8 cellular contexts compared by ENCODE assay signal in genomic region chr17:39231587-39232551, GRCh38. TPM values are rescaled to one million over a fixed set of nuclear protein-coding genes. Genes with fewer than 3 reads are reported as not detected.
DNase-seq lines count a peak whose midpoint lies in the region; ATAC-seq and TF ChIP-seq lines count a peak whose summit lies in the region.

No MANE protein-coding gene starts in this region.

- no peaks in the 10 kb centered on the region for H3K9me3 Mint-ChIP-seq in dendritic cell treated with granulocyte-macrophage colony-stimulating factor and Interleukin-4, amounts not matched to agents 40 ng/mL and 50 ng/mL, for 4 days
- H3K9me3 Mint-ChIP-seq in stimulated activated naive CD8-positive, alpha-beta T cell treated with anti-CD3 and anti-CD28 coated beads, Interleukin-15, amount 100 ng/mL, for 72 hours, result no peaks in the 10 kb centered on the region

- TF ChIP-seq CTCF in DND-41 (IDR thresholded peaks at IDR 0.05; ENCODE audit: borderline replicate concordance, extremely low read depth, low read length, poor library complexity, severe bottlenecking) (peak; percentile 91), MM.1S (IDR thresholded peaks at IDR 0.05; ENCODE audit: low read length) (peak; percentile 86)

- H3K18ac ChIP-seq in mesenchymal stem cell (ENCODE audit: low read depth in 1 of 2, low read length in 2 of 2), result peak overlapping the region in 1 of 2 experiments; percentile 50

- ATAC-seq in DND-41 (ENCODE audit: insufficient read depth, low read depth) (peak; percentile 88), GM18909 (IDR thresholded peaks at IDR 0.05; ENCODE audit: poor library complexity, unreplicated experiment) (no peak), HG02623 (IDR thresholded peaks at IDR 0.05; ENCODE audit: unreplicated experiment) (no peak)
- peak; percentile 82 for ATAC-seq in stimulated activated naive CD8-positive, alpha-beta T cell treated with anti-CD3 and anti-CD28 coated beads, Interleukin-15, amount 100 ng/mL, for 72 hours

- no peak overlapping the region for H4K8ac ChIP-seq in mesenchymal stem cell (ENCODE audit: low read length)

- no peak overlapping the region for H4K91ac ChIP-seq in mesenchymal stem cell (ENCODE audit: low read length)

- H3K27ac ChIP-seq in DND-41 (ENCODE audit: low read length), result no peak overlapping the region
- no peak overlapping the region for H3K27ac ChIP-seq in MM.1S (ENCODE audit: low read length)
- no peak overlapping the region for H3K27ac ChIP-seq in mesenchymal stem cell (ENCODE audit: low read length, poor library complexity, severe bottlenecking)

- H3K4ac ChIP-seq in mesenchymal stem cell (ENCODE audit: low read depth in 1 of 2, low read length in 2 of 2), result no peak overlapping the region

- H3K36me3 Mint-ChIP-seq in dendritic cell treated with granulocyte-macrophage colony-stimulating factor and Interleukin-4, amounts not matched to agents 40 ng/mL and 50 ng/mL, for 4 days (ENCODE audit: low read depth), result no peaks in the 10 kb centered on the region

- H2AK5ac ChIP-seq in mesenchymal stem cell (ENCODE audit: low read length, severe bottlenecking), result no peak overlapping the region

- H3K36me3 ChIP-seq in DND-41 (ENCODE audit: insufficient read depth, low read length), result no peaks in the 10 kb centered on the region
- no peaks in the 10 kb centered on the region for H3K36me3 ChIP-seq in MM.1S (replicated peaks; ENCODE audit: insufficient read depth, low read length)
- H3K36me3 ChIP-seq in mesenchymal stem cell (ENCODE audit: control insufficient read depth in 1 of 2, insufficient read depth in 2 of 2, low read depth in 1 of 2, low read length in 2 of 2), result no peaks in the 10 kb centered on the region

- no peaks in the 10 kb centered on the region for H3K27me3 ChIP-seq in DND-41 (ENCODE audit: insufficient read depth, low read length, poor library complexity)
- H3K27me3 ChIP-seq in MM.1S (replicated peaks; ENCODE audit: insufficient read depth, low read length), result peaks cover 5% of the 10 kb centered on the region; the same call in 1 of the 2 replicates
- peaks cover 28 to 46% of the 10 kb centered on the region in 2 experiments for H3K27me3 ChIP-seq in mesenchymal stem cell (ENCODE audit: control insufficient read depth in 1 of 2, insufficient read depth in 1 of 2, low read length in 2 of 2)

- H2BK12ac ChIP-seq in mesenchymal stem cell (ENCODE audit: low read length in 2 of 2), result peak overlapping the region in 1 of 2 experiments; percentile 57

- 29% methylated on average over 20 of the region's 22 CpGs for WGBS in mesenchymal stem cell

- peaks cover 18% of the 10 kb centered on the region for H3K4me1 Mint-ChIP-seq in dendritic cell treated with granulocyte-macrophage colony-stimulating factor and Interleukin-4, amounts not matched to agents 40 ng/mL and 50 ng/mL, for 4 days (ENCODE audit: low read depth)
- peaks cover 35% of the 10 kb centered on the region for H3K4me1 Mint-ChIP-seq in stimulated activated naive CD8-positive, alpha-beta T cell treated with anti-CD3 and anti-CD28 coated beads, Interleukin-15, amount 100 ng/mL, for 72 hours

- H3K9ac ChIP-seq in DND-41 (ENCODE audit: low read depth, low read length) (no peak overlapping the region), MM.1S (ENCODE audit: low read length) (no peak overlapping the region; the same call in 1 of the 2 replicates), mesenchymal stem cell (ENCODE audit: low read length) (peak overlapping the region; percentile 51)

- no peak overlapping the region for H3K14ac ChIP-seq in mesenchymal stem cell (ENCODE audit: low read length in 2 of 2)

- no peaks in the 10 kb centered on the region for H3K79me2 ChIP-seq in DND-41 (ENCODE audit: insufficient read depth, low read length)
- no peaks in the 10 kb centered on the region for H3K79me2 ChIP-seq in MM.1S (ENCODE audit: low read length)

- H2BK120ac ChIP-seq in mesenchymal stem cell (ENCODE audit: low read depth, low read length), result no peak overlapping the region

- H3K27ac Mint-ChIP-seq in dendritic cell treated with granulocyte-macrophage colony-stimulating factor and Interleukin-4, amounts not matched to agents 40 ng/mL and 50 ng/mL, for 4 days, result peak overlapping the region; percentile 15
- peak overlapping the region in 1 of 2 donors; percentile 77 for H3K27ac Mint-ChIP-seq in stimulated activated naive CD8-positive, alpha-beta T cell treated with anti-CD3 and anti-CD28 coated beads, Interleukin-15, amount 100 ng/mL, for 72 hours

- H4K20me1 ChIP-seq in DND-41 (ENCODE audit: insufficient read depth, low read length) (peaks cover 9% of the 10 kb centered on the region; the same call in 1 of the 2 replicates), MM.1S (ENCODE audit: insufficient read depth, low read length) (no peaks in the 10 kb centered on the region)

- peaks cover 53% of the 10 kb centered on the region for H3K27me3 Mint-ChIP-seq in dendritic cell treated with granulocyte-macrophage colony-stimulating factor and Interleukin-4, amounts not matched to agents 40 ng/mL and 50 ng/mL, for 4 days
- peaks cover 29% of the 10 kb centered on the region for H3K27me3 Mint-ChIP-seq in stimulated activated naive CD8-positive, alpha-beta T cell treated with anti-CD3 and anti-CD28 coated beads, Interleukin-15, amount 100 ng/mL, for 72 hours

- intact Hi-C loops in dendritic cell treated with granulocyte-macrophage colony-stimulating factor and Interleukin-4, amounts not matched to agents 40 ng/mL and 50 ng/mL, for 4 days (cut with micrococcal nuclease), result loop anchor here (10.0 kb wide), 1 partner anchor 157 kb away; no protein-coding TSS in a partner anchor

- H3K23ac ChIP-seq in mesenchymal stem cell (ENCODE audit: low read length in 2 of 2), result no peak overlapping the region

- no peaks in the 10 kb centered on the region for H3F3A ChIP-seq in MM.1S (ENCODE audit: insufficient read depth, low read length)

- no peaks in the 10 kb centered on the region for H3K79me1 ChIP-seq in mesenchymal stem cell (replicated peaks; ENCODE audit: low read length, poor library complexity, severe bottlenecking)

- H3K4me2 ChIP-seq in DND-41 (ENCODE audit: insufficient read depth, low read length) (peak overlapping the region; percentile 34; the same call in 1 of the 2 replicates), MM.1S (ENCODE audit: low read depth, low read length) (peak overlapping the region; percentile 87; the same call in 1 of the 2 replicates), mesenchymal stem cell (ENCODE audit: low read length, poor library complexity, severe bottlenecking) (no peak overlapping the region)

- H3K4me1 ChIP-seq in DND-41 (ENCODE audit: insufficient read depth, low read length) (peaks cover 16% of the 10 kb centered on the region), MM.1S (ENCODE audit: low read length) (0 out of 2 replicates have a peak, but pooled peaks cover 3% of the 10 kb centered on the region), mesenchymal stem cell (ENCODE audit: control insufficient read depth, insufficient read depth, low read depth, low read length) (peaks cover 17% of the 10 kb centered on the region)

- H3K4me3 Mint-ChIP-seq in dendritic cell treated with granulocyte-macrophage colony-stimulating factor and Interleukin-4, amounts not matched to agents 40 ng/mL and 50 ng/mL, for 4 days, result no peak overlapping the region
- peak overlapping the region; percentile 39 to 50 for H3K4me3 Mint-ChIP-seq in stimulated activated naive CD8-positive, alpha-beta T cell treated with anti-CD3 and anti-CD28 coated beads, Interleukin-15, amount 100 ng/mL, for 72 hours

- H2AFZ ChIP-seq in DND-41 (ENCODE audit: low read depth, low read length), result no peak overlapping the region
- H2AFZ ChIP-seq in MM.1S (ENCODE audit: low read length), result peak overlapping the region; percentile 31; the same call in 1 of the 2 replicates
- no peak overlapping the region for H2AFZ ChIP-seq in mesenchymal stem cell (ENCODE audit: low read depth, low read length)

- H2BK5ac ChIP-seq in mesenchymal stem cell (ENCODE audit: low read depth, low read length, poor library complexity, severe bottlenecking), result no peak overlapping the region

- no peak overlapping the region for H2BK15ac ChIP-seq in mesenchymal stem cell (ENCODE audit: low read depth, poor library complexity, severe bottlenecking)

- DNase-seq in DND-41, result peak; percentile 85
- peak; percentile 46 for DNase-seq in MM.1S
- peak; percentile 51 for DNase-seq in activated CD4-positive, CD25-positive, alpha-beta regulatory T cell treated with anti-CD3 and anti-CD28 coated beads, Interleukin-2, amount 50 U/mL, for 72 hours
- peak; percentile 37 for DNase-seq in mesenchymal stem cell
- DNase-seq in stimulated activated naive CD8-positive, alpha-beta T cell treated with anti-CD3 and anti-CD28 coated beads, Interleukin-15, amount 100 ng/mL, for 72 hours, result peak; percentile 60

- H3K9me3 ChIP-seq in DND-41 (ENCODE audit: insufficient read depth, low read length, severe bottlenecking) (no peaks in the 10 kb centered on the region), MM.1S (replicated peaks; ENCODE audit: insufficient read depth, low read length) (no peaks in the 10 kb centered on the region), mesenchymal stem cell (ENCODE audit: control insufficient read depth, low read length) (no peaks in the 10 kb centered on the region)

- no peaks in the 10 kb centered on the region for H3K9me2 ChIP-seq in MM.1S (replicated peaks; ENCODE audit: insufficient read depth, low read length)

- H3K4me3 ChIP-seq in DND-41 (ENCODE audit: low read depth in 1 of 2, low read length in 2 of 2), result no peak overlapping the region
- H3K4me3 ChIP-seq in MM.1S (ENCODE audit: low read length), result peak overlapping the region; percentile 46; the same call in 1 of the 2 replicates
- peak overlapping the region in 1 of 2 experiments; percentile 46 for H3K4me3 ChIP-seq in mesenchymal stem cell (ENCODE audit: insufficient read depth in 1 of 2, low read depth in 1 of 2, low read length in 2 of 2)

RNA-seq across cellular contexts. Expression of gene STAC2, which starts 6.1 kb away (rescaled TPM):
- polyA plus RNA-seq in mesenchymal stem cell (2013, experiment 1 of 2), result 0.01 TPM
- polyA plus RNA-seq in mesenchymal stem cell (2013, experiment 2 of 2), result 0.01 TPM

RNA-seq across cellular contexts. Expression of gene RPL19, which starts 31.8 kb away (rescaled TPM):
- 2,372 TPM for polyA plus RNA-seq in mesenchymal stem cell (2013, experiment 1 of 2)
- 2,320 TPM for polyA plus RNA-seq in mesenchymal stem cell (2013, experiment 2 of 2)

RNA-seq across cellular contexts. Expression of gene CACNB1, which starts 34.4 kb away (rescaled TPM):
- 7.0 TPM for polyA plus RNA-seq in mesenchymal stem cell (2013, experiment 1 of 2)
- 6.3 TPM for polyA plus RNA-seq in mesenchymal stem cell (2013, experiment 2 of 2)

Comparison
In these comparisons a context has a peak if more than half of its experiments do, and no peak if none do; other contexts are left out.
1. ATAC-seq: peak in DND-41 (single experiment) and stimulated activated naive CD8-positive, alpha-beta T cell treated with anti-CD3 and anti-CD28 coated beads, Interleukin-15, amount 100 ng/mL, for 72 hours (single experiment); none in GM18909 (single experiment) and HG02623 (single experiment).
2. Peak in every context shown above with its lines, with median percentiles within 50 percentile points of each other: DNase-seq.